ENCODE assay signal across 16 cellular contexts in genomic region chr22:29801153-29801552, GRCh38. TPM values are rescaled to one million over a fixed set of nuclear protein-coding genes. Genes with fewer than 3 reads are reported as not detected.
DNase-seq lines count a peak whose midpoint lies in the region; ATAC-seq and TF ChIP-seq lines count a peak whose summit lies in the region.
"Had no signal": no experiment of that assay in that cellular context is flagged by ENCODE, and none has a peak within 500 bp of the region (broad histone marks: within the 10 kb centered on the region; RNA-seq: fewer than 3 reads in every experiment).

No MANE protein-coding gene starts in this region.

- no peak overlapping the region for H3K4me3 ChIP-seq in BLaER1 treated with 17β-estradiol and CSF1 and Interleukin-3, amounts not matched to agents 10 nM and 100 nM
- H3K4me3 ChIP-seq in PC-9 (no peak overlapping the region), hepatocyte (no peak overlapping the region)
- H3K4me3 ChIP-seq: HAP-1 had no signal

- H3K27ac Mint-ChIP-seq in progenitor cell of endocrine pancreas: peak overlapping the region; percentile 90
- H3K27ac Mint-ChIP-seq: activated CD4-positive, alpha-beta memory T cell treated with anti-CD3 and anti-CD28 coated beads, Interleukin-2, amount 10 ng/mL, durations not matched to agents 7 days and 5 days had no signal

- CTCF ChIA-PET in PC-9 (lab: Charles Lee): no interaction called here

- POLR2A ChIA-PET in PC-9 (lab: Charles Lee; ENCODE audit: unreplicated experiment): no interaction called here

- TF ChIP-seq CTCF in PC-9 (conservative IDR thresholded peaks at IDR 0.05) (no peak), hepatocyte (IDR thresholded peaks at IDR 0.05; ENCODE audit: poor library complexity) (no peak), progenitor cell of endocrine pancreas (IDR thresholded peaks at IDR 0.05; ENCODE audit: unreplicated experiment) (no peak)

- H3K36me3 ChIP-seq in BLaER1 treated with 17β-estradiol and CSF1 and Interleukin-3, amounts not matched to agents 10 nM and 100 nM: peaks cover 71 to 92% (median 84%) of the 10 kb centered on the region in 11 experiments
- peaks cover 11% of the 10 kb centered on the region for H3K36me3 ChIP-seq in PC-9 (ENCODE audit: low read depth)
- no peaks in the 10 kb centered on the region for H3K36me3 ChIP-seq in hepatocyte (replicated peaks; ENCODE audit: insufficient read depth, low read depth)

- ATAC-seq in GM19328 (IDR thresholded peaks at IDR 0.05; ENCODE audit: unreplicated experiment): no peak
- ATAC-seq: naive thymus-derived CD8-positive, alpha-beta T cell; stimulated activated naive CD8-positive, alpha-beta T cell treated with anti-CD3 and anti-CD28 coated beads, Interleukin-15, Interleukin-2, amounts not matched to agents 100 U/mL and 50 U/mL, for 24 hours had no signal

- H3F3A ChIP-seq in PC-9 (ENCODE audit: insufficient read depth, low read depth): peaks cover 45% of the 10 kb centered on the region

- peaks cover 0 to 28% (median 12%) of the 10 kb centered on the region in 11 experiments; a peak in 10 of 22 replicates for H4K20me1 ChIP-seq in BLaER1 treated with 17β-estradiol and CSF1 and Interleukin-3, amounts not matched to agents 10 nM and 100 nM
- H4K20me1 ChIP-seq in PC-9 (ENCODE audit: insufficient read depth): no peaks in the 10 kb centered on the region
- H4K20me1 ChIP-seq in hepatocyte (ENCODE audit: insufficient read depth, poor library complexity, severe bottlenecking): no peaks in the 10 kb centered on the region

- 63% methylated on average over 5 of the region's 5 CpGs for WGBS in hepatocyte (ENCODE audit: low lambda C conversion rate, missing lambda C conversion rate)

- H3K9me3 Mint-ChIP-seq in progenitor cell of endocrine pancreas (ENCODE audit: low read depth): no peaks in the 10 kb centered on the region
- H3K9me3 Mint-ChIP-seq: activated CD4-positive, alpha-beta memory T cell treated with anti-CD3 and anti-CD28 coated beads, Interleukin-2, amount 10 ng/mL, durations not matched to agents 7 days and 5 days; CD8-positive, alpha-beta memory T cell; central memory CD8-positive, alpha-beta T cell; naive thymus-derived CD8-positive, alpha-beta T cell had no signal

- peaks cover 52 to 60% (median 56%) of the 10 kb centered on the region in 10 experiments for H3K4me1 ChIP-seq in BLaER1 treated with 17β-estradiol and CSF1 and Interleukin-3, amounts not matched to agents 10 nM and 100 nM
- H3K4me1 ChIP-seq in PC-9 (replicated peaks; ENCODE audit: insufficient read depth): peaks cover 74% of the 10 kb centered on the region
- peaks cover 19% of the 10 kb centered on the region for H3K4me1 ChIP-seq in hepatocyte (ENCODE audit: insufficient read depth)
- H3K4me1 ChIP-seq: HAP-1 had no signal

- H2AFZ ChIP-seq in PC-9 (no peak overlapping the region), hepatocyte (no peak overlapping the region)

- H3K27me3 ChIP-seq in BLaER1 treated with 17β-estradiol and CSF1 and Interleukin-3, amounts not matched to agents 10 nM and 100 nM: no peaks in the 10 kb centered on the region
- H3K27me3 ChIP-seq in PC-9 (ENCODE audit: insufficient read depth, low read depth) (no peaks in the 10 kb centered on the region), hepatocyte (no peaks in the 10 kb centered on the region)

- H3K4me1 Mint-ChIP-seq in progenitor cell of endocrine pancreas (ENCODE audit: low read depth): peaks cover 12% of the 10 kb centered on the region

- no peaks in the 10 kb centered on the region for H3K27me3 Mint-ChIP-seq in progenitor cell of endocrine pancreas
- H3K27me3 Mint-ChIP-seq: activated CD4-positive, alpha-beta memory T cell treated with anti-CD3 and anti-CD28 coated beads, Interleukin-2, amount 10 ng/mL, durations not matched to agents 7 days and 5 days; CD8-positive, alpha-beta memory T cell; central memory CD8-positive, alpha-beta T cell; naive thymus-derived CD8-positive, alpha-beta T cell had no signal

- H3K9me2 ChIP-seq in PC-9 (ENCODE audit: insufficient read depth) (no peaks in the 10 kb centered on the region), hepatocyte (replicated peaks; ENCODE audit: insufficient read depth) (no peaks in the 10 kb centered on the region)

- H3K36me3 Mint-ChIP-seq in progenitor cell of endocrine pancreas (ENCODE audit: insufficient read depth): peaks cover 30% of the 10 kb centered on the region

- 0 out of 22 replicates have a peak overlapping the region, but pooled peaks of 2 of the 11 experiments have one; percentile 5 to 9 for H3K27ac ChIP-seq in BLaER1 treated with 17β-estradiol and CSF1 and Interleukin-3, amounts not matched to agents 10 nM and 100 nM
- peak overlapping the region; percentile 93 for H3K27ac ChIP-seq in PC-9
- H3K27ac ChIP-seq in hepatocyte: peak overlapping the region; percentile 43

- intact Hi-C loops in PC-9 (cut with micrococcal nuclease; ENCODE audit: unreplicated experiment): no loop called here

- H3K4me3 Mint-ChIP-seq in progenitor cell of endocrine pancreas (ENCODE audit: low read depth): no peak overlapping the region
- H3K4me3 Mint-ChIP-seq: activated CD4-positive, alpha-beta memory T cell treated with anti-CD3 and anti-CD28 coated beads, Interleukin-2, amount 10 ng/mL, durations not matched to agents 7 days and 5 days; CD8-positive, alpha-beta memory T cell; central memory CD8-positive, alpha-beta T cell; naive thymus-derived CD8-positive, alpha-beta T cell had no signal

- H3K79me2 ChIP-seq in PC-9 (ENCODE audit: low read depth): peaks cover 10% of the 10 kb centered on the region
- H3K79me2 ChIP-seq in hepatocyte: no peaks in the 10 kb centered on the region

- no peaks in the 10 kb centered on the region for H3K9me3 ChIP-seq in BLaER1 treated with 17β-estradiol and CSF1 and Interleukin-3, amounts not matched to agents 10 nM and 100 nM (replicated peaks in 1 of 11)
- no peaks in the 10 kb centered on the region for H3K9me3 ChIP-seq in PC-9 (ENCODE audit: insufficient read depth, low read depth)
- H3K9me3 ChIP-seq in hepatocyte (ENCODE audit: low read depth): no peaks in the 10 kb centered on the region
- H3K9me3 ChIP-seq: HAP-1 had no signal

- DNase-seq in PC-9 (peak in 1 of 2 experiments; percentile 40), hepatocyte (ENCODE audit: low spot score) (no peak), progenitor cell of endocrine pancreas (ENCODE audit: low spot score, unreplicated experiment) (no peak), RPMI8226 (no peak)
- DNase-seq in activated CD4-positive, alpha-beta T cell treated with anti-CD3 and anti-CD28 coated beads for 1 hour: no peak
- DNase-seq in stimulated activated CD4-positive, alpha-beta T cell treated with anti-CD3 and anti-CD28 coated beads, Interleukin-12 subunit alpha, Interleukin-12 subunit beta, amount 100 ng/mL, for 4 hours: no peak
- DNase-seq: activated CD4-positive, alpha-beta memory T cell treated with anti-CD3 and anti-CD28 coated beads, Interleukin-2, amount 10 ng/mL, durations not matched to agents 7 days and 5 days; CD8-positive, alpha-beta memory T cell; naive thymus-derived CD8-positive, alpha-beta T cell; NCI-H1105; NCI-H82; stimulated activated naive CD8-positive, alpha-beta T cell treated with anti-CD3 and anti-CD28 coated beads, Interleukin-15, Interleukin-2, amounts not matched to agents 100 U/mL and 50 U/mL, for 24 hours had no signal

- no peak overlapping the region for H3K9ac ChIP-seq in BLaER1 treated with 17β-estradiol and CSF1 and Interleukin-3, amounts not matched to agents 10 nM and 100 nM

- BruUV-seq in PC-9 (replicated peaks; lab: Mats Ljungman, UMichigan): no TSS peak

- peak overlapping the region in 6 of 11 experiments; percentile 19 to 97 (median 92); a peak in 4 of 22 replicates for H3K4me2 ChIP-seq in BLaER1 treated with 17β-estradiol and CSF1 and Interleukin-3, amounts not matched to agents 10 nM and 100 nM
- H3K4me2 ChIP-seq in PC-9: 0 out of 2 replicates have a peak overlapping the region, but pooled peaks have one; percentile 79
- no peak overlapping the region for H3K4me2 ChIP-seq in hepatocyte

RNA-seq across cellular contexts. Expression of gene UQCR10, which starts 34.0 kb away (rescaled TPM):
- total RNA-seq in PC-9 (2021): 85.4 and 103 TPM in 2 replicates
- total RNA-seq in hepatocyte: 120 and 122 TPM in 2 replicates
- 387 and 414 TPM in 2 replicates for polyA plus RNA-seq in hepatocyte
- 109 and 120 TPM in 2 replicates for total RNA-seq in progenitor cell of endocrine pancreas

RNA-seq across cellular contexts. Expression of gene ZMAT5, which starts 34.3 kb away (rescaled TPM):
- total RNA-seq in PC-9 (2021): 14.2 and 15.5 TPM in 2 replicates
- 18.2 and 25.7 TPM in 2 replicates for total RNA-seq in hepatocyte
- 29.0 and 38.5 TPM in 2 replicates for polyA plus RNA-seq in hepatocyte
- total RNA-seq in progenitor cell of endocrine pancreas: 21.1 and 21.2 TPM in 2 replicates

RNA-seq across cellular contexts. Expression of gene ASCC2, which starts 36.9 kb away (rescaled TPM):
- 39.9 and 43.3 TPM in 2 replicates for total RNA-seq in PC-9 (2021)
- total RNA-seq in hepatocyte: 25.9 and 26.2 TPM in 2 replicates
- 54.2 and 54.8 TPM in 2 replicates for polyA plus RNA-seq in hepatocyte
- 56.1 and 60.6 TPM in 2 replicates for total RNA-seq in progenitor cell of endocrine pancreas
